8 cellular contexts compared by ENCODE assay signal in genomic region chr4:1683371-1683902, GRCh38. TPM values are rescaled to one million over a fixed set of nuclear protein-coding genes. Genes with fewer than 3 reads are reported as not detected.
DNase-seq lines count a peak whose midpoint lies in the region; FAIRE-seq and TF ChIP-seq lines count a peak whose summit lies in the region.

No MANE protein-coding gene starts in this region.

- H3K4me3 Mint-ChIP-seq in activated naive CD8-positive, alpha-beta T cell = peak overlapping the region; percentile 91

- no peak overlapping the region for H3K27ac ChIP-seq in cardiac muscle cell

- peak overlapping the region; percentile 92 for H3K27ac Mint-ChIP-seq in activated naive CD8-positive, alpha-beta T cell

- FAIRE-seq in GM12892 (lab: Jason Lieb, UNC) = peak; percentile 51

- H3K4me3 ChIP-seq in cardiac muscle cell = peak overlapping the region; percentile 53

- no peaks in the 10 kb centered on the region for H3K36me3 Mint-ChIP-seq in activated naive CD8-positive, alpha-beta T cell

- peak; percentile 59 for DNase-seq in A172 (ENCODE audit: low spot score)
- no peak for DNase-seq in GM12892 (ENCODE audit: insufficient read length)
- peak; percentile 22 to 35 for DNase-seq in Kasumi-1 (lab: John Stamatoyannopoulos, UW)
- DNase-seq in cardiac muscle cell (ENCODE audit: low read depth in 1 of 2, low spot score in 1 of 2) = peak; percentile 23 to 84
- peak; percentile 88 for DNase-seq in posterior vena cava (ENCODE audit: low spot score)
- DNase-seq in DMS153 (lab: John Stamatoyannopoulos, UW) = no peak
- no peak for DNase-seq in HuH-7.5 (ENCODE audit: low spot score)

- no peaks in the 10 kb centered on the region for H3K36me3 ChIP-seq in cardiac muscle cell

- TF ChIP-seq POLR2A in GM12892 (IDR thresholded peaks at IDR 0.05; ENCODE audit: low read depth, low read length) = no peak

- H3K27me3 Mint-ChIP-seq in activated naive CD8-positive, alpha-beta T cell = no peaks in the 10 kb centered on the region

- H3K9me3 Mint-ChIP-seq in activated naive CD8-positive, alpha-beta T cell (ENCODE audit: low read depth) = no peaks in the 10 kb centered on the region

- H3K27me3 ChIP-seq in cardiac muscle cell = peaks cover 11% of the 10 kb centered on the region

- peaks cover 12% of the 10 kb centered on the region for H3K4me1 Mint-ChIP-seq in activated naive CD8-positive, alpha-beta T cell (ENCODE audit: low read depth)

- H3K9me3 ChIP-seq in cardiac muscle cell (ENCODE audit: low read depth) = no peaks in the 10 kb centered on the region

- intact Hi-C loops in posterior vena cava (cut with DNase I) = no loop called here

- no peaks in the 10 kb centered on the region for H3K4me1 ChIP-seq in cardiac muscle cell (ENCODE audit: low read depth)

- no peak for TF ChIP-seq CTCF in cardiac muscle cell (IDR thresholded peaks at IDR 0.05; ENCODE audit: low read depth, low read length)

RNA-seq across cellular contexts. Expression of gene FAM53A, which starts 0.7 kb away (rescaled TPM):
- 4.1 and 6.0 TPM in 2 replicates for total RNA-seq in A172 (2014; rRNA removed; shearing (Covaris generic))
- 0.53 TPM for polyA plus RNA-seq in GM12892 (2012; ENCODE audit: missing spikeins)
- total RNA-seq in cardiac muscle cell = 7.1 and 11.8 TPM in 2 replicates
- 7.1 and 11.4 TPM in 2 replicates for polyA plus RNA-seq in cardiac muscle cell
- 1 to 10 TPM; 1.5 to 1.7 TPM for total RNA-seq in posterior vena cava

RNA-seq across cellular contexts. Expression of gene SLBP, which starts 28.7 kb away (rescaled TPM):
- total RNA-seq in A172 (2014; rRNA removed; shearing (Covaris generic)) = 163 and 168 TPM in 2 replicates
- polyA plus RNA-seq in GM12892 (2012; ENCODE audit: missing spikeins) = 122 TPM
- 39.9 and 63.3 TPM in 2 replicates for total RNA-seq in cardiac muscle cell
- polyA plus RNA-seq in cardiac muscle cell = 62.0 TPM in 2 replicates
- 10 to 100 TPM; 25.6 to 27.9 TPM for total RNA-seq in posterior vena cava

RNA-seq across cellular contexts. Expression of gene TMEM129, which starts 37.7 kb away (rescaled TPM):
- 43.7 and 47.6 TPM in 2 replicates for total RNA-seq in A172 (2014; rRNA removed; shearing (Covaris generic))
- 7.7 TPM for polyA plus RNA-seq in GM12892 (2012; ENCODE audit: missing spikeins)
- 174 and 175 TPM in 2 replicates for total RNA-seq in cardiac muscle cell
- polyA plus RNA-seq in cardiac muscle cell = 124 and 137 TPM in 2 replicates
- total RNA-seq in posterior vena cava = 10 to 100 TPM; 25.1 to 28.1 TPM

RNA-seq across cellular contexts. Expression of gene TACC3, which starts 37.9 kb away (rescaled TPM):
- 39.6 and 55.0 TPM in 2 replicates for total RNA-seq in A172 (2014; rRNA removed; shearing (Covaris generic))
- 40.1 TPM for polyA plus RNA-seq in GM12892 (2012; ENCODE audit: missing spikeins)
- total RNA-seq in cardiac muscle cell (14.4 and 78.2 TPM in 2 replicates), posterior vena cava (1 to 10 TPM; 5.2 to 9.3 TPM)
- 18.1 and 73.1 TPM in 2 replicates for polyA plus RNA-seq in cardiac muscle cell

Comparison
In these comparisons a context has a peak if more than half of its experiments do, and no peak if none do; other contexts are left out.
1. DNase-seq: peak in A172 (single experiment), Kasumi-1 (2 of 2), cardiac muscle cell (2 of 2) and posterior vena cava (single experiment); none in GM12892 (single experiment), DMS153 (single experiment) and HuH-7.5 (single experiment).